Comparison of ENCODE assay signal across 8 cellular contexts in genomic region chr15:81323944-81324881, GRCh38. TPM values are rescaled to one million over a fixed set of nuclear protein-coding genes. Genes with fewer than 3 reads are reported as not detected.
DNase-seq lines count a peak whose midpoint lies in the region; ATAC-seq, FAIRE-seq and TF ChIP-seq lines count a peak whose summit lies in the region.

A gene with protein sequence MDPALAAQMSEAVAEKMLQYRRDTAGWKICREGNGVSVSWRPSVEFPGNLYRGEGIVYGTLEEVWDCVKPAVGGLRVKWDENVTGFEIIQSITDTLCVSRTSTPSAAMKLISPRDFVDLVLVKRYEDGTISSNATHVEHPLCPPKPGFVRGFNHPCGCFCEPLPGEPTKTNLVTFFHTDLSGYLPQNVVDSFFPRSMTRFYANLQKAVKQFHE (minus strand): TSS chr15:81324141. CDS start chr15:81324099, 42 bp downstream.

- H3K27ac ChIP-seq in adrenal gland, result peak within 1 kb of the TSS in 3 of 5 donors; percentile 49 to 78 (median 58)
- H3K27ac ChIP-seq in heart right ventricle, result peak within 1 kb of the TSS in 9 of 10 donors; percentile 10 to 87 (median 64)
- peak within 1 kb of the TSS; percentile 65 for H3K27ac ChIP-seq in upper lobe of right lung

- intact Hi-C loops in adrenal gland (cut with DNase I) (no loop called here), heart right ventricle (cut with DNase I) (loop anchor here in 1 of 10 donors (5.0 kb wide), 1 partner anchor 47 kb away; no protein-coding TSS in a partner anchor), posterior cingulate gyrus (cut with DNase I) (no loop called here), upper lobe of right lung (cut with DNase I) (no loop called here)

- H3K27me3 ChIP-seq in adrenal gland (no peaks in the 10 kb centered on the region), heart right ventricle (no peaks in the 10 kb centered on the region), upper lobe of right lung (no peaks in the 10 kb centered on the region)

- WGBS in adrenal gland, 4 donors, result 1 to 2% (median 1%) methylated on average over 23 to 67 of the region's 67 CpGs
- 1% methylated on average over 67 of the region's 67 CpGs for WGBS in heart right ventricle, 2 donors

- H3K9me3 ChIP-seq in adrenal gland (replicated peaks in 1 of 3) (no peaks in the 10 kb centered on the region), heart right ventricle (no peaks in the 10 kb centered on the region), upper lobe of right lung (no peaks in the 10 kb centered on the region)

- H3K36me3 ChIP-seq in adrenal gland (replicated peaks in 1 of 2), result no peaks in the 10 kb centered on the region
- H3K36me3 ChIP-seq in heart right ventricle, result peaks cover 0 to 23% (median 4%) of the 10 kb centered on the region in 9 donors
- H3K36me3 ChIP-seq in upper lobe of right lung, result peaks cover 8% of the 10 kb centered on the region

- H3K4me3 ChIP-seq in adrenal gland, result peak within 1 kb of the TSS in 3 of 4 donors; percentile 14 to 86 (median 68)
- H3K4me3 ChIP-seq in heart right ventricle, result peak within 1 kb of the TSS; percentile 45 to 87 (median 76)
- H3K4me3 ChIP-seq in upper lobe of right lung, result peak within 1 kb of the TSS; percentile 89

- peak; percentile 100 for ATAC-seq in HG02798 (IDR thresholded peaks at IDR 0.05; ENCODE audit: poor library complexity, unreplicated experiment)
- ATAC-seq in heart right ventricle, result peak; percentile 100
- ATAC-seq in upper lobe of right lung, result peak; percentile 100

- peak; percentile 82 for FAIRE-seq in GM12891 (lab: Jason Lieb, UNC)

- TF ChIP-seq CTCF in adrenal gland (IDR thresholded peaks at IDR 0.05) (no peak), heart right ventricle (IDR thresholded peaks at IDR 0.05) (no peak), upper lobe of right lung (IDR thresholded peaks at IDR 0.05) (no peak)

- TF ChIP-seq POLR2A in GM12891 (IDR thresholded peaks at IDR 0.05; ENCODE audit: low read depth, low read length) (peak; percentile 61; the same call in 1 of the 2 replicates), adrenal gland (IDR thresholded peaks at IDR 0.05) (peak; percentile 61 to 69)

- H3K4me1 ChIP-seq in adrenal gland (replicated peaks in 1 of 2) (peaks cover 3 to 4% of the 10 kb centered on the region in 2 donors), heart right ventricle (peaks cover 3 to 38% (median 14%) of the 10 kb centered on the region in 9 donors), upper lobe of right lung (peaks cover 18% of the 10 kb centered on the region)

- DNase-seq in GM12891 (ENCODE audit: insufficient read length, low spot score), result peak; percentile 96
- DNase-seq in NCI-H1417 treated with DMSO at 0.1 percent for 48 hours (lab: John Stamatoyannopoulos, UW), result peak; percentile 85
- DNase-seq in SW480 (ENCODE audit: low spot score), result peak; percentile 95
- DNase-seq in adrenal gland, result peak; percentile 99 to 100 (median 99)
- DNase-seq in heart right ventricle, result peak; percentile 99
- DNase-seq in posterior cingulate gyrus, result peak; percentile 96 to 100 (median 99)
- peak; percentile 100 for DNase-seq in upper lobe of right lung

TF ChIP-seq in GM12891, 5 proteins besides CTCF, POLR2A, EP300 and RAD21:
- TF ChIP-seq POLR2AphosphoS5 (IDR thresholded peaks at IDR 0.05; ENCODE audit: low read depth, low read length), result peak; percentile 69; the same call in 1 of the 2 replicates
- TF ChIP-seq POU2F2 (IDR thresholded peaks at IDR 0.05; ENCODE audit: low read depth, low read length), result no peak
- TF ChIP-seq SPI1 (IDR thresholded peaks at IDR 0.05; ENCODE audit: low read depth, low read length), result no peak
- TF ChIP-seq TAF1 (IDR thresholded peaks at IDR 0.05; ENCODE audit: low read depth, low read length), result peak; percentile 71
- no peak for TF ChIP-seq PAX5 (IDR thresholded peaks at IDR 0.05; ENCODE audit: insufficient read depth, low read length, severe bottlenecking)

RNA-seq across cellular contexts. Expression of the gene that starts here (rescaled TPM):
- 1.8 TPM for polyA plus RNA-seq in GM12891 (2012; ENCODE audit: low read depth, missing spikeins)
- total RNA-seq in adrenal gland (1 to 10 TPM in 7 of 8 donors, under 1 TPM in 1; 0.97 to 6.1 (median 3.3) TPM), heart right ventricle (1 to 10 TPM in 6 of 10 donors, under 1 TPM in 4; 0.70 to 3.5 (median 1.2) TPM), upper lobe of right lung (5.4 TPM)
- polyA plus RNA-seq in adrenal gland (1 to 10 TPM; 3.4 to 5.1 (median 3.8) TPM), heart right ventricle (1 to 10 TPM; 2.5 to 4.7 TPM)

Comparison
In these comparisons a context has a peak if more than half of its experiments do, and no peak if none do; other contexts are left out.
1. Peak in every context shown above with its lines: DNase-seq, ATAC-seq, H3K4me3 ChIP-seq and H3K27ac ChIP-seq.